Comparison of ENCODE assay signal across 8 cellular contexts in genomic region chr1:244449936-244450508, GRCh38. TPM values are rescaled to one million over a fixed set of nuclear protein-coding genes. Genes with fewer than 3 reads are reported as not detected.
DNase-seq lines count a peak whose midpoint lies in the region; ATAC-seq, FAIRE-seq and TF ChIP-seq lines count a peak whose summit lies in the region.

No MANE protein-coding gene starts in this region.

- CTCF ChIA-PET in K562 (lab: Yijun Ruan, JAX; ENCODE audit: low intra/inter-chr PET ratio): no interaction called here

- peaks cover 51% of the 10 kb centered on the region for H3K36me3 ChIP-seq in K562 (ENCODE audit: control insufficient read depth, insufficient read depth, low read length)
- H3K36me3 ChIP-seq in mucosa of rectum (ENCODE audit: control insufficient read depth in 2 of 2, insufficient read depth in 2 of 2, low read length in 2 of 2): peaks cover 0 to 2% of the 10 kb centered on the region in 2 donors

- H3K79me2 ChIP-seq in K562 (ENCODE audit: control insufficient read depth, insufficient read depth, low read length): peaks cover 67% of the 10 kb centered on the region

- TF ChIP-seq POLR2A in K562 (conservative IDR thresholded peaks at IDR 0.05): no peak

- peak overlapping the region; percentile 84 to 89; a peak in 3 of 4 replicates for H3K9ac ChIP-seq in K562 (ENCODE audit: insufficient read depth in 1 of 2, low read depth in 2 of 2, low read length in 2 of 2)
- peak overlapping the region in 1 of 2 donors; percentile 91 for H3K9ac ChIP-seq in mucosa of rectum (ENCODE audit: low read depth in 1 of 2, low read length in 2 of 2)

- H3K27me3 Mint-ChIP-seq in stimulated activated naive CD8-positive, alpha-beta T cell treated with anti-CD3 and anti-CD28 coated beads, Interleukin-15, Interleukin-2, amounts not matched to agents 100 ng/mL and 50 ng/mL, for 24 hours: no peaks in the 10 kb centered on the region

- H3K9me3 Mint-ChIP-seq in stimulated activated naive CD8-positive, alpha-beta T cell treated with anti-CD3 and anti-CD28 coated beads, Interleukin-15, Interleukin-2, amounts not matched to agents 100 ng/mL and 50 ng/mL, for 24 hours: no peaks in the 10 kb centered on the region

- FAIRE-seq in K562 (lab: Jason Lieb, UNC): peak; percentile 40

- H3K27ac ChIP-seq in K562 (ENCODE audit: extremely low read depth, low read depth, low read length) (peak overlapping the region; percentile 87), mucosa of rectum (ENCODE audit: low read depth in 2 of 2, low read length in 2 of 2) (peak overlapping the region; percentile 97 to 98)

- 2% methylated on average over 8 of the region's 8 CpGs for WGBS in K562 (ENCODE audit: insufficient coverage, low coverage, missing lambda C conversion rate)

- H3K9me1 ChIP-seq in K562 (ENCODE audit: control insufficient read depth, insufficient read depth, low read length): no peaks in the 10 kb centered on the region

- H3K9me3 ChIP-seq in K562 (replicated peaks; ENCODE audit: control insufficient read depth, insufficient read depth, low read depth, low read length) (peaks cover 8% of the 10 kb centered on the region), mucosa of rectum (ENCODE audit: control insufficient read depth in 2 of 2, low read length in 2 of 2) (no peaks in the 10 kb centered on the region)

- H3K27ac Mint-ChIP-seq in stimulated activated naive CD8-positive, alpha-beta T cell treated with anti-CD3 and anti-CD28 coated beads, Interleukin-15, Interleukin-2, amounts not matched to agents 100 ng/mL and 50 ng/mL, for 24 hours: peak overlapping the region; percentile 99

- no peak for DNase-seq in stimulated activated naive CD8-positive, alpha-beta T cell treated with anti-CD3 and anti-CD28 coated beads, Interleukin-15, Interleukin-2, amounts not matched to agents 100 U/mL and 50 U/mL, for 24 hours
- peak in 1 of 4 experiments; percentile 38 for DNase-seq in K562 (ENCODE audit: extremely low read depth in 1 of 4, low spot score in 3 of 4)

- H3K4me2 ChIP-seq in K562 (ENCODE audit: insufficient read depth, low read length): peak overlapping the region; percentile 89

- no peak for ATAC-seq in stimulated activated naive CD8-positive, alpha-beta T cell treated with anti-CD3 and anti-CD28 coated beads, Interleukin-15, Interleukin-2, amounts not matched to agents 100 U/mL and 50 U/mL, for 24 hours
- ATAC-seq in K562 (no peak), HG03045 (IDR thresholded peaks at IDR 0.05; ENCODE audit: unreplicated experiment) (no peak), GM21367 (IDR thresholded peaks at IDR 0.05; ENCODE audit: unreplicated experiment) (no peak), GM21723 (IDR thresholded peaks at IDR 0.05; ENCODE audit: unreplicated experiment) (no peak), GM19395 (IDR thresholded peaks at IDR 0.05; ENCODE audit: unreplicated experiment) (no peak)

- peak overlapping the region; percentile 99 for H3K4me3 Mint-ChIP-seq in stimulated activated naive CD8-positive, alpha-beta T cell treated with anti-CD3 and anti-CD28 coated beads, Interleukin-15, Interleukin-2, amounts not matched to agents 100 ng/mL and 50 ng/mL, for 24 hours

- no peak for TF ChIP-seq RAD21 in K562 (CRISPR knock-in tag; conservative IDR thresholded peaks at IDR 0.05 in 1 of 2, IDR thresholded peaks at IDR 0.05 in 1 of 2)

- peaks cover 54% of the 10 kb centered on the region for H3K36me3 Mint-ChIP-seq in stimulated activated naive CD8-positive, alpha-beta T cell treated with anti-CD3 and anti-CD28 coated beads, Interleukin-15, Interleukin-2, amounts not matched to agents 100 ng/mL and 50 ng/mL, for 24 hours (ENCODE audit: low read depth)

- TSS peak; percentile 37 for BruUV-seq in K562 (replicated peaks; lab: Mats Ljungman, UMichigan)

- in situ Hi-C loops in K562 (cut with MboI): no loop called here

- H3K4me1 ChIP-seq in K562 (replicated peaks in 1 of 2; ENCODE audit: control insufficient read depth in 2 of 2, insufficient read depth in 2 of 2, low read length in 2 of 2) (peaks cover 9 to 27% of the 10 kb centered on the region in 2 experiments; a peak in 4 of 5 replicates), mucosa of rectum (ENCODE audit: control insufficient read depth in 2 of 2, insufficient read depth in 2 of 2, low read length in 2 of 2) (peaks cover 8 to 15% of the 10 kb centered on the region in 2 donors)

- TF ChIP-seq CTCF in K562 (IDR thresholded peaks at IDR 0.05 in 2 of 3, conservative IDR thresholded peaks at IDR 0.05 in 1 of 3; ENCODE audit: insufficient read depth in 2 of 3, low read depth in 1 of 3, low read length in 3 of 3): no peak

- H3K4me3 ChIP-seq in K562 (peak overlapping the region; percentile 72), mucosa of rectum (ENCODE audit: low read length in 2 of 2) (peak overlapping the region; percentile 92 to 98)

- H3K4me1 Mint-ChIP-seq in stimulated activated naive CD8-positive, alpha-beta T cell treated with anti-CD3 and anti-CD28 coated beads, Interleukin-15, Interleukin-2, amounts not matched to agents 100 ng/mL and 50 ng/mL, for 24 hours (ENCODE audit: low read depth): peaks cover 72% of the 10 kb centered on the region

- POLR2A ChIA-PET in K562 (lab: Yijun Ruan, JAX): interaction anchor here (0.6 to 1.3 kb wide), 5 partner anchors 16 to 469 kb away, joined by 3 to 5 read pairs (median 3); no protein-coding TSS in a partner anchor

- H2AFZ ChIP-seq in K562 (ENCODE audit: low read depth, low read length): 0 out of 2 replicates have a peak overlapping the region, but pooled peaks have one; percentile 7

- H3K27me3 ChIP-seq in K562 (ENCODE audit: control insufficient read depth in 2 of 2, insufficient read depth in 2 of 2, low read length in 2 of 2): no peaks in the 10 kb centered on the region
- H3K27me3 ChIP-seq in mucosa of rectum (ENCODE audit: control insufficient read depth in 2 of 2, insufficient read depth in 2 of 2, low read length in 2 of 2): no peaks in the 10 kb centered on the region

- TF ChIP-seq EP300 in K562 (IDR thresholded peaks at IDR 0.05; ENCODE audit: low read length): no peak

- intact Hi-C loops in K562 (cut with micrococcal nuclease): loop anchor here (2.0 to 5.0 kb wide), 3 partner anchors 83 to 203 kb away; partner anchors contain the start of gene DESI2

- no peaks in the 10 kb centered on the region for H4K20me1 ChIP-seq in K562 (replicated peaks; ENCODE audit: control insufficient read depth, insufficient read depth, low read length)

TF ChIP-seq in K562, 482 proteins besides CTCF, POLR2A, EP300 and RAD21 (continues in another document):
- TF ChIP-seq TBL1XR1 (IDR thresholded peaks at IDR 0.05; ENCODE audit: low read length in 2 of 2) (no peak), ZFX (CRISPR knock-in tag; IDR thresholded peaks at IDR 0.05) (peak; percentile 44), VEZF1 (CRISPR knock-in tag; IDR thresholded peaks at IDR 0.05) (no peak)

RNA-seq across cellular contexts. Expression of gene ADSS2, which starts 1.7 kb away (rescaled TPM):
- 34.0 and 121 TPM in 2 replicates for total RNA-seq in K562 (2011; cell fraction: chromatin; rRNA removed; ENCODE audit: low replicate concordance)
- total RNA-seq in K562 (2011; cell fraction: nucleolus; rRNA removed): 13.8 and 21.3 TPM in 2 replicates
- total RNA-seq in K562 (2011; cell fraction: nucleoplasm; rRNA removed): 35.2 and 46.0 TPM in 2 replicates
- total RNA-seq in K562 (2014; rRNA removed) (46.2 and 47.3 TPM in 2 replicates), K562 (2014; rRNA removed; fragmentation: Illumina TruSeq; extraction: Trizol) (63.8 and 67.1 TPM in 2 replicates), K562 (2015; rRNA removed; fragmentation: Illumina TruSeq; extraction: Trizol) (60.7 and 63.1 TPM in 2 replicates), K562 (2021) (50.1 and 52.0 TPM in 2 replicates)
- polyA plus RNA-seq in K562 (2011; rRNA removed) (51.3 and 62.9 TPM in 2 replicates), K562 (2014; fragmentation: Illumina TruSeq; extraction: Trizol) (50.1 and 59.4 TPM in 2 replicates), K562 (2014; fragmentation: Nextera tagmentation; extraction: Ambion mirVana) (10 to 100 TPM in 1 of 2 experiments, 1 to 10 TPM in 1; 8.8 to 13.7 TPM), K562 (2014; rRNA removed) (61.4 and 61.9 TPM in 2 replicates)
- 11.7 and 23.8 TPM in 2 replicates for polyA plus RNA-seq in K562 (2011; cell fraction: cytosol; rRNA removed)
- 22.8 and 41.5 TPM in 2 replicates for polyA plus RNA-seq in K562 (2011; cell fraction: nucleus; rRNA removed)
- 46.0 and 52.0 TPM in 2 replicates for polyA plus RNA-seq in K562 (2012)
- polyA minus RNA-seq in K562 (2011; rRNA and poly(A)+ RNA removed): 65.9 and 81.4 TPM in 2 replicates
- 25.4 and 26.0 TPM in 2 replicates for polyA minus RNA-seq in K562 (2011; cell fraction: cytosol; rRNA and poly(A)+ RNA removed)
- 40.8 and 69.0 TPM in 2 replicates for polyA minus RNA-seq in K562 (2011; cell fraction: nucleus; rRNA and poly(A)+ RNA removed)

RNA-seq across cellular contexts. Expression of gene CATSPERE, which starts 11.1 kb away (rescaled TPM):
- 0.46 TPM in 1 of 2 replicates, not detected in the other for total RNA-seq in K562 (2011; cell fraction: chromatin; rRNA removed; ENCODE audit: low replicate concordance)
- 0.13 TPM in 1 of 2 replicates, not detected in the other for total RNA-seq in K562 (2011; cell fraction: nucleolus; rRNA removed)
- total RNA-seq in K562 (2011; cell fraction: nucleoplasm; rRNA removed): 0.15 and 0.53 TPM in 2 replicates
- total RNA-seq in K562 (2014; rRNA removed) (not detected in 2 replicates), K562 (2014; rRNA removed; fragmentation: Illumina TruSeq; extraction: Trizol) (0.06 and 0.15 TPM in 2 replicates), K562 (2015; rRNA removed; fragmentation: Illumina TruSeq; extraction: Trizol) (0.07 and 0.11 TPM in 2 replicates), K562 (2021) (not detected in 2 replicates)
- polyA plus RNA-seq in K562 (2011; rRNA removed) (0.06 and 0.23 TPM in 2 replicates), K562 (2014; fragmentation: Illumina TruSeq; extraction: Trizol) (0.09 TPM in 1 of 2 replicates, not detected in the other), K562 (2014; fragmentation: Nextera tagmentation; extraction: Ambion mirVana) (under 1 TPM in 1 of 2 experiments, not detected in 1; 0.08 TPM), K562 (2014; rRNA removed) (0.16 TPM in 1 of 2 replicates, not detected in the other)
- polyA plus RNA-seq in K562 (2011; cell fraction: cytosol; rRNA removed): 0.01 TPM in 1 of 2 replicates, not detected in the other
- polyA plus RNA-seq in K562 (2011; cell fraction: nucleus; rRNA removed): 0.17 and 0.28 TPM in 2 replicates
- polyA plus RNA-seq in K562 (2012): 0.10 and 0.22 TPM in 2 replicates
- polyA minus RNA-seq in K562 (2011; rRNA and poly(A)+ RNA removed): 0.18 and 0.36 TPM in 2 replicates
- not detected in 2 replicates for polyA minus RNA-seq in K562 (2011; cell fraction: cytosol; rRNA and poly(A)+ RNA removed)
- 0.22 TPM in 1 of 2 replicates, not detected in the other for polyA minus RNA-seq in K562 (2011; cell fraction: nucleus; rRNA and poly(A)+ RNA removed)
